11 cellular contexts compared by ENCODE assay signal in the genomic region with DNA sequence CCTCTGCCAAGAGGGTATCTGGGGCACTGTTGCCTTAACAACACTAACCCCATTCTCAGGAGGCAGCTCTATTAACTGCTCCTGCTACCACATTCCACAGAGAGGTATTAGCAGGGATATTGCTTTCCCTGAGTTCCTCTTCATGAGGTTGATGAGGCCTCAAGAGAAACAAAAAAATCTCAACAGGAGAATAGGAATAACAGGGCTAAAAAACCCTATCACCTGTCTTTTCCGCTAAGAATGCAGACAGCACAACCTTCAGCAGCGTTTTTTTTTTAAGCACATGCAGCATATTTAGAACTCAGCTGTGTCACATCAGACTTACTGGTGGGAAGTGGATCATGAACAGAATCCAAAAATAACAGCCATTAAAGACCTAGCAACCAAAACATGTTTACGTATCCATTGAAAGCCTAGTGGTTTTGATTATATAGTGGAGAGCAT. TPM values are rescaled to one million over a fixed set of nuclear protein-coding genes. Genes with fewer than 3 reads are reported as not detected.
A peak's percentile ranks its signal among the peaks of the same experiment; 100 is the strongest.
DNase-seq lines count a peak whose midpoint lies in the region; ATAC-seq and TF ChIP-seq lines count a peak whose summit lies in the region.
"Had no signal": no experiment of that assay in that cellular context is flagged by ENCODE, and none has a peak within 500 bp of the region (broad histone marks: within the 10 kb centered on the region; RNA-seq: fewer than 3 reads in every experiment).

No MANE protein-coding gene starts in this region.

- no peaks in the 10 kb centered on the region for H3K27me3 Mint-ChIP-seq in osteocyte (ENCODE audit: unreplicated experiment)

- CTCF ChIA-PET in BJ (lab: Yijun Ruan, JAX), result no interaction called here

- H3K36me3 Mint-ChIP-seq in osteocyte (ENCODE audit: unreplicated experiment), result peaks cover 18% of the 10 kb centered on the region

- no peaks in the 10 kb centered on the region for H3K36me3 ChIP-seq in BJ (ENCODE audit: control insufficient read depth, insufficient read depth, low read length)

- no peaks in the 10 kb centered on the region for H3K27me3 ChIP-seq in BJ (ENCODE audit: control insufficient read depth, insufficient read depth, low read length)

- H3K9me3 Mint-ChIP-seq in osteocyte (ENCODE audit: unreplicated experiment), result no peaks in the 10 kb centered on the region

- no peak for ATAC-seq in GM18907 (IDR thresholded peaks at IDR 0.05; ENCODE audit: unreplicated experiment)
- no peak for ATAC-seq in GM18511 (IDR thresholded peaks at IDR 0.05; ENCODE audit: unreplicated experiment)

- no peak overlapping the region for H3K4me3 Mint-ChIP-seq in osteocyte (ENCODE audit: unreplicated experiment)

- H3K27ac Mint-ChIP-seq in osteocyte (ENCODE audit: unreplicated experiment), result peak overlapping the region; percentile 88

- DNase-seq in BJ (ENCODE audit: low read depth) (peak; percentile 57), RPMI7951 (ENCODE audit: low read depth) (peak; percentile 17), fibroblast of peridontal ligament (ENCODE audit: extremely low read depth) (peak; percentile 74), osteocyte (ENCODE audit: extremely low spot score, unreplicated experiment) (no peak), RKO (ENCODE audit: low spot score) (no peak)
- no peak for DNase-seq in activated naive CD4-positive, alpha-beta T cell treated with Interleukin-2 at 50 U/mL for 16 hours
- DNase-seq: Caco-2, kidney, NCI-H187 had no signal

- POLR2A ChIA-PET in BJ (lab: Charles Lee), result no interaction called here

- TF ChIP-seq CTCF in BJ (IDR thresholded peaks at IDR 0.05; ENCODE audit: insufficient read depth, low read depth, low read length) (no peak), osteocyte (IDR thresholded peaks at IDR 0.05) (no peak)

- no peak overlapping the region for H3K4me3 ChIP-seq in BJ (ENCODE audit: low read depth, low read length)

- H3K4me1 Mint-ChIP-seq in osteocyte (ENCODE audit: unreplicated experiment), result peaks cover 26% of the 10 kb centered on the region

RNA-seq across cellular contexts. Expression of gene ATF7, which starts 29.2 kb away (rescaled TPM):
- 21.8 and 22.9 TPM in 2 replicates for polyA plus RNA-seq in BJ (2011; rRNA removed)
- polyA minus RNA-seq in BJ (2011; rRNA and poly(A)+ RNA removed), result 21.8 and 28.3 TPM in 2 replicates
- 6.4 and 8.9 TPM in 2 replicates for total RNA-seq in RPMI7951 (2014; rRNA removed; shearing (Covaris generic))
- 46.6 and 50.0 TPM in 2 replicates for total RNA-seq in osteocyte

Comparison
In these comparisons a context has a peak if more than half of its experiments do, and no peak if none do; other contexts are left out.
1. DNase-seq: peak in BJ (single experiment), RPMI7951 (single experiment) and fibroblast of peridontal ligament (single experiment); none in osteocyte (single experiment), activated naive CD4-positive, alpha-beta T cell treated with Interleukin-2 at 50 U/mL for 16 hours (single experiment) and RKO (single experiment).